15 cellular contexts compared by ENCODE assay signal in genomic region chr10:122282253-122282671, GRCh38. TPM values are rescaled to one million over a fixed set of nuclear protein-coding genes. Genes with fewer than 3 reads are reported as not detected.
A peak's percentile ranks its signal among the peaks of the same experiment; 100 is the strongest.
DNase-seq lines count a peak whose midpoint lies in the region; ATAC-seq and TF ChIP-seq lines count a peak whose summit lies in the region.
"Had no signal": no experiment of that assay in that cellular context is flagged by ENCODE, and none has a peak within 500 bp of the region (broad histone marks: within the 10 kb centered on the region; RNA-seq: fewer than 3 reads in every experiment).

No MANE protein-coding gene starts in this region.

- peak overlapping the region; percentile 69 for H3K4me2 ChIP-seq in OCI-LY3 (ENCODE audit: low read length)

- H3K9me3 ChIP-seq in OCI-LY3 (ENCODE audit: insufficient read depth, low read length) (no peaks in the 10 kb centered on the region), skeletal muscle tissue (ENCODE audit: control insufficient read depth in 3 of 3, low read length in 3 of 3) (no peaks in the 10 kb centered on the region)

- no peaks in the 10 kb centered on the region for H4K20me1 ChIP-seq in OCI-LY3 (ENCODE audit: insufficient read depth, low read length)

- H3K4me3 ChIP-seq in OCI-LY3 (ENCODE audit: low read length) (peak overlapping the region; percentile 41; the same call in 1 of the 2 replicates), fibroblast of the aortic adventitia (ENCODE audit: low read depth, low read length) (no peak overlapping the region), skeletal muscle tissue (ENCODE audit: low read length in 3 of 3) (peak overlapping the region in 1 of 3 donors; percentile 45)
- H3K4me3 ChIP-seq: K562, SK-N-MC had no signal

- TF ChIP-seq CTCF in OCI-LY3 (IDR thresholded peaks at IDR 0.05; ENCODE audit: low read depth, low read length), result no peak
- no peak for TF ChIP-seq CTCF in fibroblast of the aortic adventitia (IDR thresholded peaks at IDR 0.05; ENCODE audit: insufficient read depth, low read length)

- H2AFZ ChIP-seq in OCI-LY3 (ENCODE audit: low read depth, low read length), result no peak overlapping the region

- H3K36me3 ChIP-seq in OCI-LY3 (replicated peaks; ENCODE audit: low read depth, low read length) (no peaks in the 10 kb centered on the region), skeletal muscle tissue (ENCODE audit: control insufficient read depth in 3 of 3, insufficient read depth in 3 of 3, low read length in 3 of 3) (no peaks in the 10 kb centered on the region)

- DNase-seq in ELR (ENCODE audit: low read depth), result peak; percentile 66
- DNase-seq in fibroblast of the aortic adventitia (ENCODE audit: low read depth), result peak; percentile 22
- DNase-seq in NCI-H446 treated with DMSO at 0.1 percent for 48 hours (lab: John Stamatoyannopoulos, UW), result no peak
- DNase-seq in activated gamma-delta T cell treated with Interleukin-2 at 50 U/mL for 16 hours, result no peak
- DNase-seq: CD8-positive, alpha-beta T cell; NCI-H1694; NCI-H526 treated with DMSO at 0.1 percent for 48 hours; stimulated activated CD4-positive, alpha-beta T cell treated with anti-CD3 and anti-CD28 coated beads, Interleukin-4, amount 100 ng/mL, for 4 hours; stimulated activated naive CD8-positive, alpha-beta T cell treated with anti-CD3 and anti-CD28 coated beads, Interleukin-15, Interleukin-2, amounts not matched to agents 100 U/mL and 50 U/mL, for 24 hours had no signal

- no peaks in the 10 kb centered on the region for H3K79me2 ChIP-seq in OCI-LY3 (ENCODE audit: low read length)

- H3K9ac ChIP-seq in OCI-LY3 (ENCODE audit: low read length) (no peak overlapping the region), skeletal muscle tissue (ENCODE audit: low read depth in 1 of 3, low read length in 3 of 3) (peak overlapping the region in 2 of 3 donors; percentile 25 to 40)

- H3K4me1 ChIP-seq in OCI-LY3 (ENCODE audit: low read length) (peaks cover 60% of the 10 kb centered on the region), skeletal muscle tissue (ENCODE audit: control insufficient read depth in 3 of 3, insufficient read depth in 3 of 3, low read length in 3 of 3) (peaks cover 16 to 63% (median 46%) of the 10 kb centered on the region in 3 donors)

- H3K27ac ChIP-seq in OCI-LY3 (ENCODE audit: low read length) (peak overlapping the region; percentile 57; the same call in 1 of the 2 replicates), skeletal muscle tissue (ENCODE audit: low read depth, low read length) (peak overlapping the region; percentile 37)
- H3K27ac ChIP-seq: SK-N-MC had no signal

- no peak for ATAC-seq in HG03097 (IDR thresholded peaks at IDR 0.05; ENCODE audit: low FRiP score, unreplicated experiment)
- ATAC-seq: CD8-positive, alpha-beta T cell; esophagus mucosa; K562; stimulated activated naive CD8-positive, alpha-beta T cell treated with anti-CD3 and anti-CD28 coated beads, Interleukin-15, Interleukin-2, amounts not matched to agents 100 U/mL and 50 U/mL, for 24 hours had no signal

- peaks cover 31% of the 10 kb centered on the region for H3K27me3 ChIP-seq in OCI-LY3 (ENCODE audit: low read depth, low read length)
- H3K27me3 ChIP-seq in skeletal muscle tissue (ENCODE audit: control insufficient read depth in 3 of 3, insufficient read depth in 3 of 3, low read length in 3 of 3), result no peaks in the 10 kb centered on the region

RNA-seq across cellular contexts. Expression of gene BTBD16, which starts 11.2 kb away (rescaled TPM):
- 0.09 TPM in 1 of 2 replicates, not detected in the other for total RNA-seq in fibroblast of the aortic adventitia (ENCODE audit: low replicate concordance)
- not detected for total RNA-seq in skeletal muscle tissue
- total RNA-seq: CD8-positive, alpha-beta T cell; K562 had no signal

Comparison
In these comparisons a context has a peak if more than half of its experiments do, and no peak if none do; other contexts are left out.
1. DNase-seq: peak in ELR (single experiment) and fibroblast of the aortic adventitia (single experiment); none in NCI-H446 treated with DMSO at 0.1 percent for 48 hours (single experiment) and activated gamma-delta T cell treated with Interleukin-2 at 50 U/mL for 16 hours (single experiment).